20 cellular contexts compared by ENCODE assay signal in the genomic region with DNA sequence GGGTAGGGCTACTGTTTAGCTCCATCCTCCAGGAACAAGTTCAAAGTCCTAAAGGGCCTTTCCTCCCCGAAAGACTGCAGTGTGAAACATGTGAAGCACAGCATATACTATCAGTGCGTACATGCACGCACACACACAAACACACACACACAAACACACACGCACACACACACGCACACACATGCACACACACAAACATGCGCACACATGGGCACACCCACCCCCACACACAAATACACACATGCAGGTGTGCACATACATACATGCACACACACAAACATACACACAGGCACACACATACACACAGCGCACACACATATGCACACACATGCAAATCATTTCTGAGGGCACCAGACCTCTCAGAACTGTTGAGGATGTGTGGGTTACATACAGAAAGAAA.
"Had no signal": no experiment of that assay in that cellular context is flagged by ENCODE, and none has a peak within 500 bp of the region (broad histone marks: within the 10 kb centered on the region; RNA-seq: fewer than 3 reads in every experiment).

No MANE protein-coding gene starts in this region.

- H3K4me1 ChIP-seq: gastrocnemius medialis, parathyroid adenoma, prostate gland, right atrium auricular region, sigmoid colon, spleen, transverse colon had no signal

- H2AFZ ChIP-seq: hepatocyte, parathyroid adenoma had no signal

- H3K27me3 ChIP-seq: gastrocnemius medialis, right atrium auricular region, transverse colon had no signal

- ATAC-seq: gastrocnemius medialis; heart left ventricle; left lobe of liver; mucosa of descending colon; stimulated activated naive B cell treated with anti-CD40 and anti-IgM and Interleukin-4, amounts not matched to agents 10 μg/mL and 1 μg/mL and 100 μg/mL, for 72 hours had no signal

- H3K9me3 ChIP-seq: gastrocnemius medialis, heart left ventricle, mucosa of descending colon, prostate gland, right atrium auricular region, sigmoid colon, spleen, thoracic aorta, transverse colon had no signal

- H3K27ac ChIP-seq: dorsolateral prefrontal cortex, gastrocnemius medialis, heart left ventricle, hepatocyte, parathyroid adenoma, prostate gland, right atrium auricular region, sigmoid colon, spleen, thoracic aorta, transverse colon had no signal

- DNase-seq: dorsolateral prefrontal cortex; effector CD4-positive, alpha-beta T cell; gastrocnemius medialis; heart left ventricle; kidney; mucosa of descending colon; naive B cell; nephron progenitor cell; sigmoid colon; spleen; stimulated activated CD4-positive, alpha-beta T cell treated with anti-CD3 and anti-CD28 coated beads, Interleukin-2, amount 100 ng/mL, for 48 hours; stimulated activated naive B cell treated with anti-CD40 and anti-IgM and Interleukin-4, amounts not matched to agents 10 μg/mL and 1 μg/mL and 100 μg/mL, for 72 hours; transverse colon had no signal

- H3K79me2 ChIP-seq: hepatocyte, parathyroid adenoma had no signal

- H3K4me2 ChIP-seq: hepatocyte had no signal

- H3K36me3 ChIP-seq: gastrocnemius medialis, heart left ventricle, prostate gland, right atrium auricular region, sigmoid colon, spleen, thoracic aorta, transverse colon had no signal

- H3K4me3 ChIP-seq: dorsolateral prefrontal cortex, gastrocnemius medialis, heart left ventricle, hepatocyte, lung, mucosa of descending colon, prostate gland, right atrium auricular region, sigmoid colon, spleen, thoracic aorta, transverse colon had no signal

- H3K9ac ChIP-seq: parathyroid adenoma had no signal
